ENCODE assay signal across 19 cellular contexts in genomic region chr15:85388506-85388905, GRCh38. TPM values are rescaled to one million over a fixed set of nuclear protein-coding genes. Genes with fewer than 3 reads are reported as not detected.
A peak's percentile ranks its signal among the peaks of the same experiment; 100 is the strongest.
DNase-seq lines count a peak whose midpoint lies in the region; ATAC-seq and TF ChIP-seq lines count a peak whose summit lies in the region.
"Had no signal": no experiment of that assay in that cellular context is flagged by ENCODE, and none has a peak within 500 bp of the region (broad histone marks: within the 10 kb centered on the region; RNA-seq: fewer than 3 reads in every experiment).

No MANE protein-coding gene starts in this region.

- POLR2A ChIA-PET in activated CD4-positive, alpha-beta T cell treated with anti-CD3 and anti-CD28 coated beads for 36 hours (lab: Charles Lee): interaction anchor here (1.4 kb wide), 1 partner anchor 17 kb away, joined by 3 read pairs; no protein-coding TSS in a partner anchor

- in situ Hi-C loops in transverse colon (cut with MboI; ENCODE audit: low pct_ligation_motif_present in 1 of 4, low pct_unique_long_range_greater_than_20kb in 1 of 4, low sequenced_read_pairs in 3 of 4): no loop called here

- peaks cover under 1 to 35% (median 9%) of the 10 kb centered on the region in 4 donors for H3K4me1 ChIP-seq in transverse colon

- TF ChIP-seq CTCF in choroid plexus epithelial cell (conservative IDR thresholded peaks at IDR 0.05; ENCODE audit: low read depth, low read length) (no peak), progenitor cell of endocrine pancreas (IDR thresholded peaks at IDR 0.05; ENCODE audit: unreplicated experiment) (no peak), transverse colon (IDR thresholded peaks at IDR 0.05) (no peak)

- peaks cover 0 to 3% of the 10 kb centered on the region in 2 donors for H3K36me3 Mint-ChIP-seq in activated T-cell treated with anti-CD3 and anti-CD28 coated beads, Interleukin-2, amount 50 U/mL, for 72 hours (ENCODE audit: insufficient read depth in 2 of 2)
- H3K36me3 Mint-ChIP-seq in IgD-negative memory B cell (peaks cover 5% of the 10 kb centered on the region), progenitor cell of endocrine pancreas (ENCODE audit: insufficient read depth) (peaks cover 7% of the 10 kb centered on the region)
- peaks cover 7% of the 10 kb centered on the region for H3K36me3 Mint-ChIP-seq in activated CD4-positive, alpha-beta T cell treated with anti-CD3 and anti-CD28 coated beads for 36 hours (ENCODE audit: low read depth)

- H3K27me3 ChIP-seq in transverse colon: no peaks in the 10 kb centered on the region
- H3K27me3 ChIP-seq: MG63, SJSA1 had no signal

- H3K36me3 ChIP-seq in transverse colon: no peaks in the 10 kb centered on the region
- H3K36me3 ChIP-seq: MG63, SJSA1 had no signal

- peak overlapping the region; percentile 49 for H3K27ac Mint-ChIP-seq in activated T-cell treated with anti-CD3 and anti-CD28 coated beads, Interleukin-2, amount 50 U/mL, for 72 hours
- peak overlapping the region; percentile 80 to 91 (median 84) for H3K27ac Mint-ChIP-seq in IgD-negative memory B cell
- H3K27ac Mint-ChIP-seq in progenitor cell of endocrine pancreas: peak overlapping the region; percentile 4
- H3K27ac Mint-ChIP-seq in activated CD4-positive, alpha-beta T cell treated with anti-CD3 and anti-CD28 coated beads for 36 hours: no peak overlapping the region

- peaks cover 37% of the 10 kb centered on the region for H3K4me1 Mint-ChIP-seq in activated T-cell treated with anti-CD3 and anti-CD28 coated beads, Interleukin-2, amount 50 U/mL, for 72 hours (ENCODE audit: low read depth)
- H3K4me1 Mint-ChIP-seq in IgD-negative memory B cell (peaks cover 20 to 40% (median 39%) of the 10 kb centered on the region in 3 donors), progenitor cell of endocrine pancreas (ENCODE audit: low read depth) (peaks cover 18% of the 10 kb centered on the region)
- peaks cover 49% of the 10 kb centered on the region for H3K4me1 Mint-ChIP-seq in activated CD4-positive, alpha-beta T cell treated with anti-CD3 and anti-CD28 coated beads for 36 hours

- CTCF ChIA-PET in activated CD4-positive, alpha-beta T cell treated with anti-CD3 and anti-CD28 coated beads for 36 hours (lab: Charles Lee): interaction anchor here (1.2 to 1.9 kb wide), 3 partner anchors 9 to 15 kb away, joined by 3 to 5 read pairs (median 4); partner anchors contain the start of gene AKAP13

- no peak for DNase-seq in activated T-cell treated with anti-CD3 and anti-CD28 coated beads, Interleukin-2, amount 50 U/mL, for 72 hours
- no peak for DNase-seq in activated T-cell treated with anti-CD3 and anti-CD28 coated beads for 4 hours
- DNase-seq in choroid plexus epithelial cell (ENCODE audit: low read depth): peak; percentile 45
- no peak for DNase-seq in progenitor cell of endocrine pancreas (ENCODE audit: low spot score, unreplicated experiment)
- DNase-seq in NOMO-1 treated with DMSO at 0.1 percent for 48 hours (lab: John Stamatoyannopoulos, UW; ENCODE audit: unreplicated experiment): no peak
- no peak for DNase-seq in transverse colon
- no peak for DNase-seq in activated CD4-positive, alpha-beta T cell treated with anti-CD3 and anti-CD28 coated beads for 36 hours
- DNase-seq: Caco-2, MG63, NCI-H1092 treated with DMSO at 0.1 percent for 48 hours, NCI-H1930, NCI-H2171 treated with DMSO at 0.1 percent for 48 hours, NCI-H82 had no signal

- H3K4me3 ChIP-seq in choroid plexus epithelial cell (ENCODE audit: low read depth, low read length) (no peak overlapping the region), transverse colon (no peak overlapping the region)
- H3K4me3 ChIP-seq: MG63, SJSA1 had no signal

- intact Hi-C loops in transverse colon (cut with DNase I; ENCODE audit: low total_unique reads): loop anchor here (2.0 kb wide), 1 partner anchor 72 kb away; no protein-coding TSS in a partner anchor
- intact Hi-C loops in activated CD4-positive, alpha-beta T cell treated with anti-CD3 and anti-CD28 coated beads for 36 hours (cut with DNase I, micrococcal nuclease): loop anchor here in 1 of 2 experiments (10.0 kb wide), 2 partner anchors 404 to 406 kb away; partner anchors contain the start of genes KLHL25 and PDE8A

- WGBS in transverse colon (ENCODE audit: low coverage in 1 of 2), 2 donors: 87 to 88% methylated on average over 3 of the region's 3 CpGs

- H3K27ac ChIP-seq in transverse colon: no peak overlapping the region
- H3K27ac ChIP-seq: 22Rv1, KMS-11, RWPE1, SJSA1 had no signal

- no peak for TF ChIP-seq POLR2A in transverse colon (IDR thresholded peaks at IDR 0.05)

- no peak for ATAC-seq in activated T-cell treated with anti-CD3 and anti-CD28 coated beads, Interleukin-2, amount 50 U/mL, for 72 hours (replicated peaks in 1 of 2)
- no peak for ATAC-seq in activated CD4-positive, alpha-beta T cell treated with anti-CD3 and anti-CD28 coated beads for 36 hours
- ATAC-seq: HCT116 had no signal

- H3K9me3 Mint-ChIP-seq in activated T-cell treated with anti-CD3 and anti-CD28 coated beads, Interleukin-2, amount 50 U/mL, for 72 hours: no peaks in the 10 kb centered on the region
- H3K9me3 Mint-ChIP-seq in IgD-negative memory B cell (no peaks in the 10 kb centered on the region), progenitor cell of endocrine pancreas (ENCODE audit: low read depth) (no peaks in the 10 kb centered on the region)
- no peaks in the 10 kb centered on the region for H3K9me3 Mint-ChIP-seq in activated CD4-positive, alpha-beta T cell treated with anti-CD3 and anti-CD28 coated beads for 36 hours (ENCODE audit: low read depth)

- H3K4me3 Mint-ChIP-seq in activated T-cell treated with anti-CD3 and anti-CD28 coated beads, Interleukin-2, amount 50 U/mL, for 72 hours: no peak overlapping the region
- peak overlapping the region in 3 of 4 donors; percentile 79 to 92 (median 82) for H3K4me3 Mint-ChIP-seq in IgD-negative memory B cell
- H3K4me3 Mint-ChIP-seq in progenitor cell of endocrine pancreas (ENCODE audit: low read depth): no peak overlapping the region
- no peak overlapping the region for H3K4me3 Mint-ChIP-seq in activated CD4-positive, alpha-beta T cell treated with anti-CD3 and anti-CD28 coated beads for 36 hours

- TF ChIP-seq EP300 in transverse colon (IDR thresholded peaks at IDR 0.05; ENCODE audit: low read depth): no peak

- H3K9me3 ChIP-seq in transverse colon: no peaks in the 10 kb centered on the region
- H3K9me3 ChIP-seq: Caco-2, MG63, SJSA1 had no signal

- H3K27me3 Mint-ChIP-seq in activated T-cell treated with anti-CD3 and anti-CD28 coated beads, Interleukin-2, amount 50 U/mL, for 72 hours (ENCODE audit: low read depth): no peaks in the 10 kb centered on the region
- H3K27me3 Mint-ChIP-seq in IgD-negative memory B cell: peaks cover 3% of the 10 kb centered on the region
- H3K27me3 Mint-ChIP-seq in progenitor cell of endocrine pancreas: no peaks in the 10 kb centered on the region
- H3K27me3 Mint-ChIP-seq in activated CD4-positive, alpha-beta T cell treated with anti-CD3 and anti-CD28 coated beads for 36 hours: no peaks in the 10 kb centered on the region

RNA-seq across cellular contexts. Expression of gene AKAP13, which starts 8.1 kb away (rescaled TPM):
- 100 to 1,000 TPM; 134 to 185 TPM for total RNA-seq in activated T-cell treated with anti-CD3 and anti-CD28 coated beads, Interleukin-2, amount 50 U/mL, for 72 hours
- polyA plus RNA-seq in IgD-negative memory B cell: 152 TPM
- total RNA-seq in progenitor cell of endocrine pancreas: 114 and 119 TPM in 2 replicates
- total RNA-seq in transverse colon: 100 to 1,000 TPM; 206 to 291 (median 214) TPM
- 100 to 1,000 TPM in 1 of 2 experiments, 10 to 100 TPM in 1; 85.1 to 104 TPM for total RNA-seq in activated CD4-positive, alpha-beta T cell treated with anti-CD3 and anti-CD28 coated beads for 36 hours

Comparison
In these comparisons a context has a peak if more than half of its experiments do, and no peak if none do; other contexts are left out.
1. H3K4me3 Mint-ChIP-seq: peak in IgD-negative memory B cell (3 of 4); none in activated T-cell treated with anti-CD3 and anti-CD28 coated beads, Interleukin-2, amount 50 U/mL, for 72 hours (0 of 2), progenitor cell of endocrine pancreas (single experiment) and activated CD4-positive, alpha-beta T cell treated with anti-CD3 and anti-CD28 coated beads for 36 hours (single experiment).